ENCODE assay signal across 10 cellular contexts in genomic region chr20:10508468-10509251, GRCh38.
DNase-seq lines count a peak whose midpoint lies in the region; ATAC-seq, FAIRE-seq and TF ChIP-seq lines count a peak whose summit lies in the region.
"Had no signal": no experiment of that assay in that cellular context is flagged by ENCODE, and none has a peak within 500 bp of the region (broad histone marks: within the 10 kb centered on the region; RNA-seq: fewer than 3 reads in every experiment).

No MANE protein-coding gene starts in this region.

- no peak overlapping the region for H3K4me3 ChIP-seq in A549
- no peak overlapping the region for H3K4me3 ChIP-seq in MG63
- H3K4me3 ChIP-seq in muscle layer of colon (ENCODE audit: low read depth in 1 of 2, low read length in 2 of 2): no peak overlapping the region

- no peak for TF ChIP-seq EP300 in A549 (IDR thresholded peaks at IDR 0.05)

- H3K36me3 Mint-ChIP-seq in natural killer cell treated with Interleukin-12 subunit alpha and Interleukin-12 subunit beta and Interleukin-15 and Interleukin-18, amount 100 ng/mL, for 72 hours: no peaks in the 10 kb centered on the region
- H3K36me3 Mint-ChIP-seq: naive B cell had no signal

- ATAC-seq in A549 (peak in 1 of 2 experiments; percentile 12; a peak in 2 of 6 replicates), HG02588 (IDR thresholded peaks at IDR 0.05; ENCODE audit: unreplicated experiment) (no peak)
- no peak for ATAC-seq in natural killer cell treated with Interleukin-12 subunit alpha and Interleukin-12 subunit beta and Interleukin-15 and Interleukin-18, amount 100 ng/mL, for 72 hours

- WGBS in A549 (ENCODE audit: missing lambda C conversion rate): 76% methylated on average over 8 of the region's 8 CpGs

- H3K4me3 Mint-ChIP-seq in natural killer cell treated with Interleukin-12 subunit alpha and Interleukin-12 subunit beta and Interleukin-15 and Interleukin-18, amount 100 ng/mL, for 72 hours: no peak overlapping the region

- DNase-seq in A549 (ENCODE audit: low read depth in 1 of 2, low spot score in 1 of 2): peak in 1 of 2 experiments; percentile 29
- peak; percentile 16 for DNase-seq in MG63
- peak; percentile 39 to 41 for DNase-seq in erythroblast (lab: John Stamatoyannopoulos, UW)
- DNase-seq in natural killer cell treated with Interleukin-12 subunit alpha and Interleukin-12 subunit beta and Interleukin-15 and Interleukin-18, amount 100 ng/mL, for 72 hours (ENCODE audit: low spot score): no peak
- no peak for DNase-seq in DMS79 (lab: John Stamatoyannopoulos, UW)
- DNase-seq in T1000 (lab: John Stamatoyannopoulos, UW): no peak
- DNase-seq: naive B cell, NCI-H2227 treated with DMSO at 0.1 percent for 48 hours had no signal

- H3K4me1 Mint-ChIP-seq in natural killer cell treated with Interleukin-12 subunit alpha and Interleukin-12 subunit beta and Interleukin-15 and Interleukin-18, amount 100 ng/mL, for 72 hours (ENCODE audit: low read depth in 2 of 2): peaks cover 30 to 39% of the 10 kb centered on the region in 2 donors

- CTCF ChIA-PET in A549 (lab: Yijun Ruan, JAX): interaction anchor here (0.7 to 1.7 kb wide), 3 partner anchors 18 to 1658 kb away, joined by 3 to 4 read pairs (median 3); no protein-coding TSS in a partner anchor

- H3K9me3 ChIP-seq in A549 (no peaks in the 10 kb centered on the region), MG63 (no peaks in the 10 kb centered on the region), muscle layer of colon (ENCODE audit: low read length) (no peaks in the 10 kb centered on the region)

- H3K36me3 ChIP-seq in MG63: no peaks in the 10 kb centered on the region
- no peaks in the 10 kb centered on the region for H3K36me3 ChIP-seq in muscle layer of colon (ENCODE audit: insufficient read depth, low read length)

- H3K27ac Mint-ChIP-seq in natural killer cell treated with Interleukin-12 subunit alpha and Interleukin-12 subunit beta and Interleukin-15 and Interleukin-18, amount 100 ng/mL, for 72 hours: peak overlapping the region in 1 of 2 donors; percentile 24

- peak overlapping the region; percentile 4 for H3K9ac ChIP-seq in muscle layer of colon (ENCODE audit: low read length)

- TF ChIP-seq RAD21 in A549 (conservative IDR thresholded peaks at IDR 0.05 in 1 of 2, IDR thresholded peaks at IDR 0.05 in 1 of 2): no peak

- H3K27me3 ChIP-seq in MG63 (no peaks in the 10 kb centered on the region), muscle layer of colon (ENCODE audit: control insufficient read depth in 1 of 2, insufficient read depth in 2 of 2, low read length in 2 of 2) (no peaks in the 10 kb centered on the region)

- TF ChIP-seq POLR2A in A549 (IDR thresholded peaks at IDR 0.05; ENCODE audit: low read length) (no peak), erythroblast (IDR thresholded peaks at IDR 0.05; ENCODE audit: low read length) (peak; percentile 25)

- peak overlapping the region; percentile 88 to 89 for H3K27ac ChIP-seq in A549
- H3K27ac ChIP-seq in muscle layer of colon (ENCODE audit: low read depth, low read length): peak overlapping the region; percentile 88

- H3K4me1 ChIP-seq in A549: peaks cover 74% of the 10 kb centered on the region
- peaks cover 68% of the 10 kb centered on the region for H3K4me1 ChIP-seq in muscle layer of colon (ENCODE audit: insufficient read depth, low read length)

- H3K4me2 ChIP-seq in A549: peak overlapping the region; percentile 33

- no peaks in the 10 kb centered on the region for H3K9me3 Mint-ChIP-seq in natural killer cell treated with Interleukin-12 subunit alpha and Interleukin-12 subunit beta and Interleukin-15 and Interleukin-18, amount 100 ng/mL, for 72 hours
- H3K9me3 Mint-ChIP-seq: naive B cell had no signal

- POLR2A ChIA-PET in A549 (lab: Yijun Ruan, JAX): no interaction called here

- no peak for TF ChIP-seq CTCF in A549 (IDR thresholded peaks at IDR 0.05)

- no peaks in the 10 kb centered on the region for H3K27me3 Mint-ChIP-seq in natural killer cell treated with Interleukin-12 subunit alpha and Interleukin-12 subunit beta and Interleukin-15 and Interleukin-18, amount 100 ng/mL, for 72 hours
- H3K27me3 Mint-ChIP-seq: naive B cell had no signal

- FAIRE-seq in A549 (lab: Jason Lieb, UNC): no peak

TF ChIP-seq in A549, 52 proteins besides CTCF, POLR2A, EP300 and RAD21:
- TF ChIP-seq NPAS2 (CRISPR knock-in tag; IDR thresholded peaks at IDR 0.05; ENCODE audit: borderline replicate concordance) (no peak), GATA3 (IDR thresholded peaks at IDR 0.05; ENCODE audit: borderline replicate concordance) (no peak), TFCP2L1 (CRISPR knock-in tag; IDR thresholded peaks at IDR 0.05) (no peak), CHD4 (IDR thresholded peaks at IDR 0.05; ENCODE audit: borderline replicate concordance) (no peak), MAZ (IDR thresholded peaks at IDR 0.05; ENCODE audit: borderline replicate concordance, low read depth, low read length) (no peak), CEBPB (IDR thresholded peaks at IDR 0.05) (no peak), USF2 (IDR thresholded peaks at IDR 0.05) (no peak), POLR2AphosphoS2 (conservative IDR thresholded peaks at IDR 0.05; ENCODE audit: low read length) (no peak), FOSB (CRISPR knock-in tag; IDR thresholded peaks at IDR 0.05) (no peak), RARB (CRISPR knock-in tag; IDR thresholded peaks at IDR 0.05) (no peak), HDAC2 (IDR thresholded peaks at IDR 0.05) (no peak), HES2 (IDR thresholded peaks at IDR 0.05) (no peak), BHLHE40 (IDR thresholded peaks at IDR 0.05; ENCODE audit: low read depth, low read length) (no peak), HEYL (CRISPR knock-in tag; IDR thresholded peaks at IDR 0.05) (no peak), REST (IDR thresholded peaks at IDR 0.05) (no peak), PHF8 (IDR thresholded peaks at IDR 0.05; ENCODE audit: borderline replicate concordance, low read depth) (no peak), BCL3 (IDR thresholded peaks at IDR 0.05) (no peak), CHD2 (IDR thresholded peaks at IDR 0.05; ENCODE audit: low read length, partially characterized antibody) (no peak), KDM5A (IDR thresholded peaks at IDR 0.05) (no peak), NFE2L2 (conservative IDR thresholded peaks at IDR 0.05; ENCODE audit: low read length) (no peak)

Comparison
In these comparisons a context has a peak if more than half of its experiments do, and no peak if none do; other contexts are left out.
1. DNase-seq: peak in MG63 (single experiment) and erythroblast (2 of 2); none in natural killer cell treated with Interleukin-12 subunit alpha and Interleukin-12 subunit beta and Interleukin-15 and Interleukin-18, amount 100 ng/mL, for 72 hours (single experiment), DMS79 (single experiment) and T1000 (single experiment).